Comparison of ENCODE assay signal across 10 cellular contexts in genomic region chr17:75352079-75352569, GRCh38. TPM values are rescaled to one million over a fixed set of nuclear protein-coding genes. Genes with fewer than 3 reads are reported as not detected.
DNase-seq lines count a peak whose midpoint lies in the region; ATAC-seq, FAIRE-seq and TF ChIP-seq lines count a peak whose summit lies in the region.
"Had no signal": no experiment of that assay in that cellular context is flagged by ENCODE, and none has a peak within 500 bp of the region (broad histone marks: within the 10 kb centered on the region; RNA-seq: fewer than 3 reads in every experiment).

No MANE protein-coding gene starts in this region.

- intact Hi-C loops in mucosa of descending colon (cut with DNase I, micrococcal nuclease), result no loop called here

- no peaks in the 10 kb centered on the region for H3K9me3 Mint-ChIP-seq in T-cell

- H3K9me3 ChIP-seq in A549 (peaks cover 6% of the 10 kb centered on the region; the same call in 2 of the 3 replicates), HEK293 (ENCODE audit: control insufficient read depth, insufficient read depth, low read depth, low read length) (no peaks in the 10 kb centered on the region), mucosa of descending colon (no peaks in the 10 kb centered on the region)

- H3K36me3 ChIP-seq in HEK293 (ENCODE audit: control insufficient read depth in 2 of 2, insufficient read depth in 1 of 2, low read length in 2 of 2) (no peaks in the 10 kb centered on the region; a peak in 1 of 3 replicates), mucosa of descending colon (ENCODE audit: low read depth) (no peaks in the 10 kb centered on the region)

- TF ChIP-seq POLR2A in A549 (IDR thresholded peaks at IDR 0.05; ENCODE audit: low read length), result no peak

- H3K27ac ChIP-seq in A549 (no peak overlapping the region), HEK293 (ENCODE audit: extremely low read depth, low read depth, low read length) (peak overlapping the region; percentile 50)
- H3K27ac ChIP-seq: C4-2B had no signal

- no peak overlapping the region for H3K4me2 ChIP-seq in A549

- CTCF ChIA-PET in A549 (lab: Yijun Ruan, JAX), result interaction anchor here (0.7 to 1.2 kb wide), 4 partner anchors 9 to 71 kb away, joined by 3 to 6 read pairs (median 4); no protein-coding TSS in a partner anchor
- CTCF ChIA-PET in HEK293 (lab: Yijun Ruan, JAX), result interaction anchor here (0.6 to 1.0 kb wide), 9 partner anchors 10 to 1848 kb away, joined by 3 to 7 read pairs (median 3); partner anchors contain the start of gene MIF4GD
- CTCF ChIA-PET in T-cell (lab: Charles Lee), result interaction anchor here in 1 of 2 donors (1.0 kb wide), 1 partner anchor 28 kb away, joined by 4 read pairs; no protein-coding TSS in a partner anchor

- WGBS in A549 (ENCODE audit: missing lambda C conversion rate), result 58% methylated on average over 7 of the region's 7 CpGs

- H3K4me1 ChIP-seq in A549, result peaks cover 23% of the 10 kb centered on the region; the same call in 2 of the 3 replicates
- H3K4me1 ChIP-seq in HEK293 (ENCODE audit: control insufficient read depth, insufficient read depth, low read length), result peaks cover 17% of the 10 kb centered on the region
- H3K4me1 ChIP-seq in mucosa of descending colon (ENCODE audit: low read depth), result peaks cover 13% of the 10 kb centered on the region

- ATAC-seq in A549 (peak; percentile 32 to 69; a peak in 3 of 6 replicates), T-cell (replicated peaks in 1 of 4) (peak in 1 of 4 experiments; percentile 34), HG03520 (IDR thresholded peaks at IDR 0.05; ENCODE audit: unreplicated experiment) (no peak), mucosa of descending colon (no peak), HG03378 (IDR thresholded peaks at IDR 0.05; ENCODE audit: unreplicated experiment) (no peak)

- H3K27me3 Mint-ChIP-seq in T-cell, result no peaks in the 10 kb centered on the region

- TF ChIP-seq CTCF in A549 (IDR thresholded peaks at IDR 0.05), result no peak
- no peak for TF ChIP-seq CTCF in HEK293 (tag by site-specific recombination; IDR thresholded peaks at IDR 0.05)
- no peak for TF ChIP-seq CTCF in mucosa of descending colon (IDR thresholded peaks at IDR 0.05)

- H3K4me3 ChIP-seq in A549 (no peak overlapping the region), HEK293 (ENCODE audit: low read depth, low read length) (no peak overlapping the region), mucosa of descending colon (no peak overlapping the region)

- H3K27ac Mint-ChIP-seq in T-cell, result peak overlapping the region; percentile 39 to 80

- POLR2A ChIA-PET in A549 (lab: Yijun Ruan, JAX), result no interaction called here
- POLR2A ChIA-PET in HEK293 (lab: Yijun Ruan, JAX), result interaction anchor here (1.1 to 1.7 kb wide), 3 partner anchors 42 to 63 kb away, joined by 3 to 14 read pairs (median 4); partner anchors contain the start of genes GRB2 and SLC25A19
- POLR2A ChIA-PET in T-cell (lab: Charles Lee), result no interaction called here

- TF ChIP-seq RAD21 in A549 (conservative IDR thresholded peaks at IDR 0.05 in 1 of 2, IDR thresholded peaks at IDR 0.05 in 1 of 2), result no peak

- peaks cover 12% of the 10 kb centered on the region for H3K36me3 Mint-ChIP-seq in T-cell

- H3K4me1 Mint-ChIP-seq in T-cell, result peaks cover 78% of the 10 kb centered on the region in 3 donors

- no peak for FAIRE-seq in A549 (lab: Jason Lieb, UNC)

- DNase-seq in A549 (ENCODE audit: low read depth in 1 of 2, low spot score in 1 of 2), result peak in 1 of 2 experiments; percentile 24
- no peak for DNase-seq in T-cell
- peak; percentile 81 for DNase-seq in kidney tubule cell (ENCODE audit: low spot score)
- DNase-seq in dermis blood vessel endothelial cell, result no peak
- no peak for DNase-seq in mucosa of descending colon
- DNase-seq: NCI-H146 had no signal

- H3K4me3 Mint-ChIP-seq in T-cell, result peak overlapping the region in 1 of 3 donors; percentile 13

- no peak for TF ChIP-seq EP300 in A549 (IDR thresholded peaks at IDR 0.05)

TF ChIP-seq in A549, 52 proteins besides CTCF, POLR2A, EP300 and RAD21:
- no peak for TF ChIP-seq TFCP2L1 (CRISPR knock-in tag; IDR thresholded peaks at IDR 0.05)

TF ChIP-seq in HEK293, 187 proteins besides CTCF, POLR2A, EP300 and RAD21 (continues in another document):
- TF ChIP-seq OSR2 (tag by site-specific recombination; IDR thresholded peaks at IDR 0.05) (0 out of 2 replicates have a peak, but pooled peaks have one; percentile 47), IKZF3 (tag by site-specific recombination; IDR thresholded peaks at IDR 0.05) (no peak), ZNF366 (tag by site-specific recombination; conservative IDR thresholded peaks at IDR 0.05) (peak; percentile 54), SP7 (tag by site-specific recombination; IDR thresholded peaks at IDR 0.05) (peak; percentile 64), ZFP69B (tag by site-specific recombination; IDR thresholded peaks at IDR 0.05) (peak; percentile 32; the same call in 1 of the 2 replicates), HOXC10 (CRISPR knock-in tag; IDR thresholded peaks at IDR 0.05) (no peak), ZNF600 (tag by site-specific recombination; IDR thresholded peaks at IDR 0.05) (peak; percentile 92), ZBTB17 (tag by site-specific recombination; IDR thresholded peaks at IDR 0.05) (peak; percentile 73), GLIS1 (tag by site-specific recombination; IDR thresholded peaks at IDR 0.05) (peak; percentile 34; the same call in 1 of the 2 replicates), ZNF311 (tag by site-specific recombination; IDR thresholded peaks at IDR 0.05; ENCODE audit: borderline replicate concordance) (no peak), ZNF148 (tag by site-specific recombination; IDR thresholded peaks at IDR 0.05; ENCODE audit: borderline replicate concordance) (no peak), SP2 (tag by site-specific recombination; IDR thresholded peaks at IDR 0.05) (peak; percentile 57)
- TF ChIP-seq, protein P1, sequence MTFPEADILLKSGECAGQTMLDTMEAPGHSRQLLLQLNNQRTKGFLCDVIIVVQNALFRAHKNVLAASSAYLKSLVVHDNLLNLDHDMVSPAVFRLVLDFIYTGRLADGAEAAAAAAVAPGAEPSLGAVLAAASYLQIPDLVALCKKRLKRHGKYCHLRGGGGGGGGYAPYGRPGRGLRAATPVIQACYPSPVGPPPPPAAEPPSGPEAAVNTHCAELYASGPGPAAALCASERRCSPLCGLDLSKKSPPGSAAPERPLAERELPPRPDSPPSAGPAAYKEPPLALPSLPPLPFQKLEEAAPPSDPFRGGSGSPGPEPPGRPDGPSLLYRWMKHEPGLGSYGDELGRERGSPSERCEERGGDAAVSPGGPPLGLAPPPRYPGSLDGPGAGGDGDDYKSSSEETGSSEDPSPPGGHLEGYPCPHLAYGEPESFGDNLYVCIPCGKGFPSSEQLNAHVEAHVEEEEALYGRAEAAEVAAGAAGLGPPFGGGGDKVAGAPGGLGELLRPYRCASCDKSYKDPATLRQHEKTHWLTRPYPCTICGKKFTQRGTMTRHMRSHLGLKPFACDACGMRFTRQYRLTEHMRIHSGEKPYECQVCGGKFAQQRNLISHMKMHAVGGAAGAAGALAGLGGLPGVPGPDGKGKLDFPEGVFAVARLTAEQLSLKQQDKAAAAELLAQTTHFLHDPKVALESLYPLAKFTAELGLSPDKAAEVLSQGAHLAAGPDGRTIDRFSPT (tag by site-specific recombination; IDR thresholded peaks at IDR 0.05), result no peak

RNA-seq across cellular contexts. Expression of gene GRB2, which starts 53.4 kb away (rescaled TPM):
- 87.5 and 91.4 TPM in 2 replicates for polyA plus RNA-seq in A549 (2011; rRNA removed)
- 88.8 and 101 TPM in 2 replicates for polyA plus RNA-seq in A549 (2012; cell fraction: cytosol; rRNA removed)
- polyA plus RNA-seq in A549 (2012; cell fraction: nucleus; rRNA removed), result 106 and 120 TPM in 2 replicates
- polyA plus RNA-seq in A549 (2017; fragmentation: RNase III; extraction: RNeasy Plus Mini Kit Qiagen cat#74134 plus additional on column Dnase treatment), result 89.0 to 91.9 TPM (median 90.1 TPM) in 3 replicates
- polyA minus RNA-seq in A549 (2011; rRNA and poly(A)+ RNA removed), result 33.3 and 40.5 TPM in 2 replicates
- 100 to 1,000 TPM; 103 to 133 (median 130) TPM for total RNA-seq in T-cell
- 91.2 and 124 TPM in 2 replicates for total RNA-seq in dermis blood vessel endothelial cell
- 100 to 1,000 TPM in 2 of 3 donors, 10 to 100 TPM in 1; 97.8 to 116 (median 102) TPM for total RNA-seq in mucosa of descending colon

Comparison
In these comparisons a context has a peak if more than half of its experiments do, and no peak if none do; other contexts are left out.
1. ATAC-seq: peak in A549 (2 of 2); none in HG03520 (single experiment), mucosa of descending colon (single experiment) and HG03378 (single experiment).